18 cellular contexts compared by ENCODE assay signal in the genomic region with DNA sequence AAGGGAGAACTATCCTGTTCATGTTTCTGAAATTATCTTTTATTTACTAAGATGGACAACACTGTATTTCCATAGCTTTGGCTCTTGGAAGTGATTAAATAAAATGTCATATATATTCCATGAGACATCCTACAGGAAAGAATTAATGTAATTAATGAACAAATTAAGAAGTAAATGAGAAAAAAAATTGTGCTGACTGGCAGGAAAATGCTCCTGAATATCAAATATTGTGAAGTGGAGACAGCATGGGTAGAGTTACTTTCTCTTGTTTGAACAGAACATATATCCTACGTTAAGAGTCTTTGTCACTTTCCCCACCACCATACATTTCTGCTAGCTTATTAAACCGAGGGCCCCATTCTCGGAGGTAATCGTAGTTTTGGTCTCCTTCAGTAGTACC.
A peak's percentile ranks its signal among the peaks of the same experiment; 100 is the strongest.
DNase-seq lines count a peak whose midpoint lies in the region; ATAC-seq, FAIRE-seq and TF ChIP-seq lines count a peak whose summit lies in the region.
"Had no signal": no experiment of that assay in that cellular context is flagged by ENCODE, and none has a peak within 500 bp of the region (broad histone marks: within the 10 kb centered on the region; RNA-seq: fewer than 3 reads in every experiment).

No MANE protein-coding gene starts in this region.

- TF ChIP-seq RAD21 in A549 (conservative IDR thresholded peaks at IDR 0.05 in 1 of 2, IDR thresholded peaks at IDR 0.05 in 1 of 2) (no peak), IMR-90 (IDR thresholded peaks at IDR 0.05; ENCODE audit: low read length) (no peak), K562 (CRISPR knock-in tag; conservative IDR thresholded peaks at IDR 0.05 in 1 of 2, IDR thresholded peaks at IDR 0.05 in 1 of 2) (no peak), neural cell (conservative IDR thresholded peaks at IDR 0.05) (no peak)

- H3K9ac ChIP-seq in IMR-90 (ENCODE audit: low read depth, low read length) (no peak overlapping the region), K562 (ENCODE audit: insufficient read depth in 1 of 2, low read depth in 2 of 2, low read length in 2 of 2) (no peak overlapping the region), neural cell (ENCODE audit: low read length) (no peak overlapping the region)

- no peak overlapping the region for H2BK20ac ChIP-seq in IMR-90 (ENCODE audit: low read depth, low read length)

- H3K79me2 ChIP-seq in K562 (ENCODE audit: control insufficient read depth, insufficient read depth, low read length): no peaks in the 10 kb centered on the region
- no peaks in the 10 kb centered on the region for H3K79me2 ChIP-seq in neural cell (replicated peaks; ENCODE audit: insufficient read depth, low read length)

- peak overlapping the region; percentile 32 to 66; a peak in 4 of 6 replicates for H3K27ac ChIP-seq in A549
- H3K27ac ChIP-seq in IMR-90 (ENCODE audit: insufficient read depth, low read length): no peak overlapping the region
- H3K27ac ChIP-seq in K562 (ENCODE audit: extremely low read depth, low read depth, low read length): no peak overlapping the region
- peak overlapping the region; percentile 57 for H3K27ac ChIP-seq in neural cell (ENCODE audit: low read length)
- H3K27ac ChIP-seq in foreskin keratinocyte: no peak overlapping the region
- no peak overlapping the region for H3K27ac ChIP-seq in pancreas

- H3K27me3 ChIP-seq in IMR-90 (ENCODE audit: control insufficient read depth, insufficient read depth, low read length) (no peaks in the 10 kb centered on the region), K562 (ENCODE audit: control insufficient read depth in 2 of 2, insufficient read depth in 2 of 2, low read length in 2 of 2) (no peaks in the 10 kb centered on the region), neural cell (ENCODE audit: insufficient read depth, low read depth, low read length) (no peaks in the 10 kb centered on the region), foreskin keratinocyte (no peaks in the 10 kb centered on the region), pancreas (no peaks in the 10 kb centered on the region)
- H3K27me3 ChIP-seq: BE2C had no signal

- H3K4me2 ChIP-seq in A549: peak overlapping the region; percentile 67
- no peak overlapping the region for H3K4me2 ChIP-seq in IMR-90 (ENCODE audit: low read depth, low read length)
- no peak overlapping the region for H3K4me2 ChIP-seq in K562 (ENCODE audit: insufficient read depth, low read length)
- H3K4me2 ChIP-seq in neural cell (ENCODE audit: low read length): no peak overlapping the region

- H3F3A ChIP-seq in neural cell (ENCODE audit: insufficient read depth, low read length, poor library complexity, severe bottlenecking): no peaks in the 10 kb centered on the region

- no peak for FAIRE-seq in A549 (lab: Jason Lieb, UNC)
- FAIRE-seq in K562 (lab: Jason Lieb, UNC): no peak
- no peak for FAIRE-seq in D721Med (lab: Jason Lieb, UNC)
- FAIRE-seq in pancreas (lab: Jason Lieb, UNC): no peak
- FAIRE-seq: G401.6, GM12891, GM18507 had no signal

- no peaks in the 10 kb centered on the region for H3K36me3 ChIP-seq in IMR-90 (ENCODE audit: control insufficient read depth, insufficient read depth, low read length)
- no peaks in the 10 kb centered on the region for H3K36me3 ChIP-seq in K562 (ENCODE audit: control insufficient read depth, insufficient read depth, low read length)
- no peaks in the 10 kb centered on the region for H3K36me3 ChIP-seq in neural cell (ENCODE audit: insufficient read depth, low read length)
- H3K36me3 ChIP-seq in pancreas: no peaks in the 10 kb centered on the region
- H3K36me3 ChIP-seq: BE2C, HAP-1 had no signal

- in situ Hi-C loops in IMR-90 (cut with MboI; ENCODE audit: low sequenced_read_pairs) (no loop called here), K562 (cut with MboI) (no loop called here)

- H2BK5ac ChIP-seq in IMR-90 (ENCODE audit: low read depth, low read length, poor library complexity, severe bottlenecking): no peak overlapping the region

- TF ChIP-seq CTCF in A549 (IDR thresholded peaks at IDR 0.05) (no peak), IMR-90 (conservative IDR thresholded peaks at IDR 0.05; ENCODE audit: low read depth, low read length) (no peak), K562 (IDR thresholded peaks at IDR 0.05 in 2 of 3, conservative IDR thresholded peaks at IDR 0.05 in 1 of 3; ENCODE audit: insufficient read depth in 2 of 3, low read depth in 1 of 3, low read length in 3 of 3) (no peak), neural cell (IDR thresholded peaks at IDR 0.05; ENCODE audit: poor library complexity, severe bottlenecking) (no peak), D721Med (IDR thresholded peaks at IDR 0.05; ENCODE audit: insufficient read depth, missing control alignments) (no peak), foreskin keratinocyte (conservative IDR thresholded peaks at IDR 0.05) (no peak), pancreas (IDR thresholded peaks at IDR 0.05) (no peak)

- CTCF ChIA-PET in A549 (lab: Yijun Ruan, JAX) (interaction anchor here (1.3 kb wide), 1 partner anchor 42 kb away, joined by 3 read pairs; no protein-coding TSS in a partner anchor), IMR-90 (lab: Yijun Ruan, JAX) (no interaction called here), K562 (lab: Yijun Ruan, JAX; ENCODE audit: low intra/inter-chr PET ratio) (no interaction called here)

- no peak overlapping the region for H3K14ac ChIP-seq in IMR-90 (replicated peaks; ENCODE audit: low read depth, low read length)

- POLR2A ChIA-PET in A549 (lab: Yijun Ruan, JAX) (no interaction called here), IMR-90 (lab: Charles Lee; ENCODE audit: unreplicated experiment) (no interaction called here), K562 (lab: Yijun Ruan, JAX) (interaction anchor here (1.4 kb wide), 1 partner anchor 20 kb away, joined by 4 read pairs; no protein-coding TSS in a partner anchor)

- BruUV-seq in IMR-90 (replicated peaks; lab: Mats Ljungman, UMichigan) (no TSS peak), K562 (replicated peaks; lab: Mats Ljungman, UMichigan) (no TSS peak)

- no peak overlapping the region for H3K4ac ChIP-seq in IMR-90 (ENCODE audit: low read depth, low read length)

- H2AK5ac ChIP-seq in IMR-90 (ENCODE audit: low read depth, low read length): no peak overlapping the region

- H2AK9ac ChIP-seq in IMR-90 (replicated peaks; ENCODE audit: low read depth, low read length, poor library complexity): no peak overlapping the region

- ATAC-seq in A549 (no peak; a peak in 1 of 6 replicates), IMR-90 (ENCODE audit: low read depth) (no peak), K562 (no peak), foreskin keratinocyte (no peak), pancreas (no peak)

- no peak for TF ChIP-seq POLR2A in A549 (IDR thresholded peaks at IDR 0.05; ENCODE audit: low read length)
- no peak for TF ChIP-seq POLR2A in IMR-90 (IDR thresholded peaks at IDR 0.05; ENCODE audit: low read depth, low read length)
- TF ChIP-seq POLR2A in K562 (conservative IDR thresholded peaks at IDR 0.05): no peak

- H2BK15ac ChIP-seq in IMR-90 (ENCODE audit: low read depth, low read length): no peak overlapping the region

- intact Hi-C loops in IMR-90 (cut with micrococcal nuclease) (no loop called here), K562 (cut with micrococcal nuclease) (no loop called here), pancreas (cut with DNase I) (no loop called here)

- no peak overlapping the region for H4K91ac ChIP-seq in IMR-90 (ENCODE audit: insufficient read depth, low read depth, low read length)

- H4K20me1 ChIP-seq in IMR-90 (ENCODE audit: insufficient read depth, low read length) (no peaks in the 10 kb centered on the region), K562 (replicated peaks; ENCODE audit: control insufficient read depth, insufficient read depth, low read length) (no peaks in the 10 kb centered on the region), neural cell (ENCODE audit: insufficient read depth) (no peaks in the 10 kb centered on the region)

- no peak overlapping the region for H2BK120ac ChIP-seq in IMR-90 (ENCODE audit: low read depth, low read length)

- peak overlapping the region; percentile 20; the same call in 2 of the 3 replicates for H3K4me3 ChIP-seq in A549
- no peak overlapping the region for H3K4me3 ChIP-seq in IMR-90 (ENCODE audit: insufficient read depth, low read depth, low read length)
- no peak overlapping the region for H3K4me3 ChIP-seq in K562
- H3K4me3 ChIP-seq in neural cell (ENCODE audit: low read length): no peak overlapping the region
- H3K4me3 ChIP-seq in pancreas: no peak overlapping the region
- H3K4me3 ChIP-seq: HAP-1 had no signal

- TF ChIP-seq EP300 in A549 (IDR thresholded peaks at IDR 0.05) (no peak), K562 (IDR thresholded peaks at IDR 0.05; ENCODE audit: low read length) (no peak), neural cell (conservative IDR thresholded peaks at IDR 0.05; ENCODE audit: poor library complexity, severe bottlenecking) (no peak)

- H3K4me1 ChIP-seq in A549: peaks cover 4% of the 10 kb centered on the region; the same call in 1 of the 3 replicates
- no peaks in the 10 kb centered on the region for H3K4me1 ChIP-seq in IMR-90 (ENCODE audit: control insufficient read depth, insufficient read depth, low read length)
- no peaks in the 10 kb centered on the region for H3K4me1 ChIP-seq in K562 (replicated peaks in 1 of 2; ENCODE audit: control insufficient read depth in 2 of 2, insufficient read depth in 2 of 2, low read length in 2 of 2)
- H3K4me1 ChIP-seq in foreskin keratinocyte: no peaks in the 10 kb centered on the region
- no peaks in the 10 kb centered on the region for H3K4me1 ChIP-seq in pancreas
- H3K4me1 ChIP-seq: BE2C had no signal

- H3K23ac ChIP-seq in IMR-90 (ENCODE audit: low read depth, low read length): no peak overlapping the region

- no peaks in the 10 kb centered on the region for H3K79me1 ChIP-seq in IMR-90 (ENCODE audit: low read depth in 1 of 2, low read length in 2 of 2)

- no peaks in the 10 kb centered on the region for H3K9me2 ChIP-seq in neural cell (ENCODE audit: insufficient read depth, low read length)

- dilution Hi-C loops in IMR-90 (cut with HindIII; ENCODE audit: low sequenced_read_pairs, unreplicated experiment): no loop called here

- DNase-seq in A549 (ENCODE audit: low read depth in 1 of 2, low spot score in 1 of 2) (no peak), IMR-90 (no peak), K562 (ENCODE audit: extremely low read depth in 1 of 4, low spot score in 3 of 4) (no peak), D721Med (ENCODE audit: insufficient read length, low spot score) (no peak), foreskin keratinocyte (no peak), pancreas (no peak)
- DNase-seq: ACHN; BE2C; C1 segment of cervical spinal cord; CD4-positive, CD25-positive, alpha-beta regulatory T cell; CD8-positive, alpha-beta memory T cell; COR-L47; KBM-7 had no signal

- WGBS in A549 (ENCODE audit: missing lambda C conversion rate): 5% methylated on average over 4 of the region's 4 CpGs
- no CpG with 5 or more reads among the region's 4 CpGs for WGBS in IMR-90 (ENCODE audit: extremely low coverage in 2 of 2, insufficient read length in 1 of 2), 2 experiments
- WGBS in K562 (ENCODE audit: insufficient coverage, low coverage, missing lambda C conversion rate): 0% methylated on average over 4 of the region's 4 CpGs
- WGBS in pancreas, 2 donors: 71 to 75% methylated on average over 4 of the region's 4 CpGs

- H4K8ac ChIP-seq in IMR-90 (ENCODE audit: low read depth in 2 of 2, low read length in 2 of 2): no peak overlapping the region

- no peak overlapping the region for H4K5ac ChIP-seq in IMR-90 (ENCODE audit: low read depth, low read length)

- no peak overlapping the region for H3K56ac ChIP-seq in IMR-90 (ENCODE audit: extremely low read depth, insufficient read depth, low read length)

- no peak overlapping the region for H3K18ac ChIP-seq in IMR-90 (ENCODE audit: low read depth, low read length)

- H2AFZ ChIP-seq in IMR-90 (replicated peaks; ENCODE audit: low read length, poor library complexity): no peak overlapping the region
- H2AFZ ChIP-seq in K562 (ENCODE audit: low read depth, low read length): no peak overlapping the region
- no peak overlapping the region for H2AFZ ChIP-seq in neural cell (ENCODE audit: low read depth, low read length)

- H3K9me3 ChIP-seq in A549: no peaks in the 10 kb centered on the region
- no peaks in the 10 kb centered on the region for H3K9me3 ChIP-seq in IMR-90 (ENCODE audit: control insufficient read depth, insufficient read depth, low read length)
- H3K9me3 ChIP-seq in K562 (replicated peaks; ENCODE audit: control insufficient read depth, insufficient read depth, low read depth, low read length): no peaks in the 10 kb centered on the region; the same call in none of the 2 replicates
- H3K9me3 ChIP-seq in neural cell (ENCODE audit: low read length): no peaks in the 10 kb centered on the region
- H3K9me3 ChIP-seq in pancreas: no peaks in the 10 kb centered on the region
- H3K9me3 ChIP-seq: BE2C, HAP-1 had no signal

- H3K9me1 ChIP-seq in IMR-90 (ENCODE audit: insufficient read depth, low read length) (no peaks in the 10 kb centered on the region), K562 (ENCODE audit: control insufficient read depth, insufficient read depth, low read length) (no peaks in the 10 kb centered on the region)

Comparison
In these comparisons a context has a peak if more than half of its experiments do, and no peak if none do; other contexts are left out.
1. H3K27ac ChIP-seq: peak in A549 (2 of 2) and neural cell (single experiment); none in IMR-90 (single experiment), K562 (single experiment), foreskin keratinocyte (single experiment) and pancreas (0 of 4).
2. Of the 35 proteins assayed by ChIP-seq in both K562 and A549: peak only in K562: none; only in A549: none; in both: MAFK; in neither: 34.